ENCODE assay signal across 6 cellular contexts in genomic region chr7:27708485-27708884, GRCh38.
"Had no signal": no experiment of that assay in that cellular context is flagged by ENCODE, and none has a peak within 500 bp of the region (broad histone marks: within the 10 kb centered on the region; RNA-seq: fewer than 3 reads in every experiment).

No MANE protein-coding gene starts in this region.

- DNase-seq: KBM-7, KG1 had no signal

- H3K27ac Mint-ChIP-seq: IgD-negative memory B cell had no signal

- H3K4me3 Mint-ChIP-seq: IgD-negative memory B cell had no signal

- ATAC-seq: K562 had no signal

- H3K4me3 ChIP-seq: K562 had no signal

- FAIRE-seq: HTR-8/SVneo, K562 had no signal

- H3K27ac ChIP-seq: HL-60 had no signal
